33 cellular contexts compared by ENCODE assay signal in genomic region chr12:30752255-30752654, GRCh38. TPM values are rescaled to one million over a fixed set of nuclear protein-coding genes. Genes with fewer than 3 reads are reported as not detected.
A peak's percentile ranks its signal among the peaks of the same experiment; 100 is the strongest.
DNase-seq lines count a peak whose midpoint lies in the region; ATAC-seq, FAIRE-seq and TF ChIP-seq lines count a peak whose summit lies in the region.
"Had no signal": no experiment of that assay in that cellular context is flagged by ENCODE, and none has a peak within 500 bp of the region (broad histone marks: within the 10 kb centered on the region; RNA-seq: fewer than 3 reads in every experiment).

No MANE protein-coding gene starts in this region.

- no peak for TF ChIP-seq POLR2A in IMR-90 (IDR thresholded peaks at IDR 0.05; ENCODE audit: low read depth, low read length)
- no peak for TF ChIP-seq POLR2A in K562 (conservative IDR thresholded peaks at IDR 0.05)
- no peak for TF ChIP-seq POLR2A in thyroid gland (IDR thresholded peaks at IDR 0.05)
- TF ChIP-seq POLR2A in Peyer's patch (IDR thresholded peaks at IDR 0.05), result no peak

- H2BK5ac ChIP-seq in IMR-90 (ENCODE audit: low read depth, low read length, poor library complexity, severe bottlenecking) (no peak overlapping the region), mesendoderm (ENCODE audit: low read length) (no peak overlapping the region)

- no peak overlapping the region for H4K8ac ChIP-seq in IMR-90 (ENCODE audit: low read depth in 2 of 2, low read length in 2 of 2)
- no peak overlapping the region for H4K8ac ChIP-seq in mesendoderm (ENCODE audit: low read depth, low read length)

- H2AK9ac ChIP-seq in IMR-90 (replicated peaks; ENCODE audit: low read depth, low read length, poor library complexity), result no peak overlapping the region

- no peak for TF ChIP-seq RAD21 in IMR-90 (IDR thresholded peaks at IDR 0.05; ENCODE audit: low read length)
- no peak for TF ChIP-seq RAD21 in K562 (CRISPR knock-in tag; conservative IDR thresholded peaks at IDR 0.05 in 1 of 2, IDR thresholded peaks at IDR 0.05 in 1 of 2)

- H3K27ac ChIP-seq in CD4-positive, alpha-beta T cell (ENCODE audit: low read depth, low read length), result no peak overlapping the region
- H3K27ac ChIP-seq in IMR-90 (ENCODE audit: insufficient read depth, low read length), result no peak overlapping the region
- H3K27ac ChIP-seq in K562 (ENCODE audit: extremely low read depth, low read depth, low read length), result no peak overlapping the region
- no peak overlapping the region for H3K27ac ChIP-seq in mesendoderm (ENCODE audit: low read depth, low read length)
- H3K27ac ChIP-seq in thyroid gland, result no peak overlapping the region
- no peak overlapping the region for H3K27ac ChIP-seq in Peyer's patch
- H3K27ac ChIP-seq: BLaER1, body of pancreas, gastrocnemius medialis, neutrophil, prostate gland, upper lobe of right lung had no signal

- POLR2A ChIA-PET in CD4-positive, alpha-beta T cell (lab: Charles Lee), result interaction anchor here (3.5 kb wide), 1 partner anchor 56 kb away, joined by 47 read pairs; the partner anchor contains the start of gene IPO8
- POLR2A ChIA-PET in IMR-90 (lab: Charles Lee; ENCODE audit: unreplicated experiment), result no interaction called here
- POLR2A ChIA-PET in K562 (lab: Yijun Ruan, JAX), result interaction anchor here (0.8 to 2.2 kb wide), 3 partner anchors 9 to 38 kb away, joined by 3 to 6 read pairs (median 6); no protein-coding TSS in a partner anchor

- no peak for DNase-seq in CD4-positive, alpha-beta T cell
- DNase-seq in IMR-90 (no peak), K562 (ENCODE audit: extremely low read depth in 1 of 4, low spot score in 3 of 4) (no peak), mesendoderm (no peak), NCI-H774 (lab: John Stamatoyannopoulos, UW) (no peak), thyroid gland (no peak), Peyer's patch (no peak)
- no peak for DNase-seq in effector CD4-positive, alpha-beta T cell
- DNase-seq: ACHN; activated CD8-positive, alpha-beta T cell treated with anti-CD3 and anti-CD28 coated beads, Interleukin-2, amount 10 ng/mL, durations not matched to agents 7 days and 5 days; activated gamma-delta T cell treated with Interleukin-2 at 50 U/mL for 16 hours; activated naive CD8-positive, alpha-beta T cell treated with anti-CD3 and anti-CD28 coated beads, Interleukin-2, amount 50 U/mL, for 24 hours; activated T-cell treated with anti-CD3 and anti-CD28 coated beads, Interleukin-2, amount 50 U/mL, for 1 hour; body of pancreas; COR-L47; DND-41; effector memory CD4-positive, alpha-beta T cell; gastrocnemius medialis; kidney glomerular epithelial cell; NCI-H1105; NCI-H2029; NCI-H2227 treated with DMSO at 0.1 percent for 48 hours; NCI-H748 treated with DMSO at 0.1 percent for 48 hours; Right ventricle myocardium superior; SW 1271; upper lobe of right lung had no signal

- H2AK5ac ChIP-seq in IMR-90 (ENCODE audit: low read depth, low read length) (no peak overlapping the region), mesendoderm (ENCODE audit: low read length) (no peak overlapping the region)

- no peak overlapping the region for H3K4ac ChIP-seq in IMR-90 (ENCODE audit: low read depth, low read length)
- H3K4ac ChIP-seq in mesendoderm (ENCODE audit: low read depth, low read length), result no peak overlapping the region

- no peaks in the 10 kb centered on the region for H3K9me3 ChIP-seq in CD4-positive, alpha-beta T cell (ENCODE audit: control insufficient read depth, low read length)
- H3K9me3 ChIP-seq in IMR-90 (ENCODE audit: control insufficient read depth, insufficient read depth, low read length) (no peaks in the 10 kb centered on the region), K562 (replicated peaks; ENCODE audit: control insufficient read depth, insufficient read depth, low read depth, low read length) (no peaks in the 10 kb centered on the region), thyroid gland (no peaks in the 10 kb centered on the region), Peyer's patch (no peaks in the 10 kb centered on the region)
- H3K9me3 ChIP-seq: body of pancreas, gastrocnemius medialis, neutrophil, prostate gland, upper lobe of right lung had no signal

- WGBS in IMR-90 (ENCODE audit: extremely low coverage in 2 of 2, insufficient read length in 1 of 2), 2 experiments, result no CpG with 5 or more reads among the region's 3 CpGs
- WGBS in K562 (ENCODE audit: insufficient coverage, low coverage, missing lambda C conversion rate), result 73% methylated on average over 3 of the region's 3 CpGs
- WGBS in mesendoderm (ENCODE audit: extremely low coverage, insufficient coverage, low lambda C conversion rate), result no CpG with 5 or more reads among the region's 3 CpGs
- WGBS in thyroid gland, 2 donors, result 75 to 84% methylated on average over 3 of the region's 3 CpGs

- H3K56ac ChIP-seq in IMR-90 (ENCODE audit: extremely low read depth, insufficient read depth, low read length), result no peak overlapping the region
- H3K56ac ChIP-seq in mesendoderm (ENCODE audit: low read length), result peak overlapping the region; percentile 45

- in situ Hi-C loops in IMR-90 (cut with MboI; ENCODE audit: low sequenced_read_pairs) (no loop called here), K562 (cut with MboI) (no loop called here)

- H3K9me1 ChIP-seq in IMR-90 (ENCODE audit: insufficient read depth, low read length) (peaks cover 6% of the 10 kb centered on the region), K562 (ENCODE audit: control insufficient read depth, insufficient read depth, low read length) (no peaks in the 10 kb centered on the region)

- ATAC-seq in CD4-positive, alpha-beta T cell (ENCODE audit: poor library complexity), result no peak
- ATAC-seq in IMR-90 (ENCODE audit: low read depth), result no peak
- no peak for ATAC-seq in K562
- ATAC-seq: activated CD8-positive, alpha-beta T cell treated with anti-CD3 and anti-CD28 coated beads, Interleukin-2, amount 10 ng/mL, durations not matched to agents 7 days and 5 days; activated naive CD8-positive, alpha-beta T cell treated with anti-CD3 and anti-CD28 coated beads, Interleukin-2, amount 50 U/mL, for 24 hours; body of pancreas; esophagus mucosa; gastrocnemius medialis; GM12878; upper lobe of right lung had no signal

- H2BK20ac ChIP-seq in IMR-90 (ENCODE audit: low read depth, low read length), result no peak overlapping the region

- no peak overlapping the region for H2AFZ ChIP-seq in IMR-90 (replicated peaks; ENCODE audit: low read length, poor library complexity)
- H2AFZ ChIP-seq in K562 (ENCODE audit: low read depth, low read length), result no peak overlapping the region

- H3K27ac Mint-ChIP-seq in CD4-positive, alpha-beta T cell, result no peak overlapping the region
- H3K27ac Mint-ChIP-seq: activated CD8-positive, alpha-beta T cell treated with anti-CD3 and anti-CD28 coated beads, Interleukin-2, amount 10 ng/mL, durations not matched to agents 7 days and 5 days; activated naive CD8-positive, alpha-beta T cell treated with anti-CD3 and anti-CD28 coated beads, Interleukin-2, amount 50 U/mL, for 24 hours had no signal

- H3K9ac ChIP-seq in IMR-90 (ENCODE audit: low read depth, low read length) (no peak overlapping the region), K562 (ENCODE audit: insufficient read depth in 1 of 2, low read depth in 2 of 2, low read length in 2 of 2) (no peak overlapping the region), mesendoderm (ENCODE audit: low read length) (peak overlapping the region; percentile 63)
- H3K9ac ChIP-seq: BLaER1 had no signal

- H3K23ac ChIP-seq in IMR-90 (ENCODE audit: low read depth, low read length) (0 out of 2 replicates have a peak overlapping the region, but pooled peaks have one; percentile 56), mesendoderm (ENCODE audit: low read length) (no peak overlapping the region)

- H2BK120ac ChIP-seq in IMR-90 (ENCODE audit: low read depth, low read length) (no peak overlapping the region), mesendoderm (ENCODE audit: low read depth, low read length) (no peak overlapping the region)

- H3K79me2 ChIP-seq in K562 (ENCODE audit: control insufficient read depth, insufficient read depth, low read length), result peaks cover 12% of the 10 kb centered on the region; the same call in 1 of the 3 replicates
- peaks cover 47% of the 10 kb centered on the region for H3K79me2 ChIP-seq in mesendoderm (ENCODE audit: control insufficient read depth, insufficient read depth, low read length)

- no peak overlapping the region for H3K4me3 ChIP-seq in IMR-90 (ENCODE audit: insufficient read depth, low read depth, low read length)
- no peak overlapping the region for H3K4me3 ChIP-seq in K562
- no peak overlapping the region for H3K4me3 ChIP-seq in mesendoderm (ENCODE audit: low read length)
- no peak overlapping the region for H3K4me3 ChIP-seq in thyroid gland (replicated peaks in 1 of 3)
- no peak overlapping the region for H3K4me3 ChIP-seq in Peyer's patch
- H3K4me3 ChIP-seq: BLaER1, body of pancreas, gastrocnemius medialis, GM12878, lung, prostate gland, upper lobe of right lung had no signal

- TF ChIP-seq CTCF in CD4-positive, alpha-beta T cell (IDR thresholded peaks at IDR 0.05), result no peak
- no peak for TF ChIP-seq CTCF in IMR-90 (conservative IDR thresholded peaks at IDR 0.05; ENCODE audit: low read depth, low read length)
- TF ChIP-seq CTCF in K562 (IDR thresholded peaks at IDR 0.05 in 2 of 3, conservative IDR thresholded peaks at IDR 0.05 in 1 of 3; ENCODE audit: insufficient read depth in 2 of 3, low read depth in 1 of 3, low read length in 3 of 3), result no peak
- TF ChIP-seq CTCF in thyroid gland (IDR thresholded peaks at IDR 0.05), result no peak
- TF ChIP-seq CTCF in Peyer's patch (IDR thresholded peaks at IDR 0.05), result no peak

- H3K79me1 ChIP-seq in IMR-90 (ENCODE audit: low read depth in 1 of 2, low read length in 2 of 2), result peaks cover 30 to 55% of the 10 kb centered on the region in 2 experiments
- H3K79me1 ChIP-seq in mesendoderm (ENCODE audit: low read length), result peaks cover 10% of the 10 kb centered on the region

- H4K91ac ChIP-seq in IMR-90 (ENCODE audit: insufficient read depth, low read depth, low read length), result no peak overlapping the region

- peak overlapping the region; percentile 58 for H3K4me3 Mint-ChIP-seq in CD4-positive, alpha-beta T cell
- H3K4me3 Mint-ChIP-seq: activated CD8-positive, alpha-beta T cell treated with anti-CD3 and anti-CD28 coated beads, Interleukin-2, amount 10 ng/mL, durations not matched to agents 7 days and 5 days; activated naive CD8-positive, alpha-beta T cell treated with anti-CD3 and anti-CD28 coated beads, Interleukin-2, amount 50 U/mL, for 24 hours had no signal

- TF ChIP-seq EP300 in K562 (IDR thresholded peaks at IDR 0.05; ENCODE audit: low read length), result no peak

- H4K20me1 ChIP-seq in IMR-90 (ENCODE audit: insufficient read depth, low read length), result no peaks in the 10 kb centered on the region
- no peaks in the 10 kb centered on the region for H4K20me1 ChIP-seq in K562 (replicated peaks; ENCODE audit: control insufficient read depth, insufficient read depth, low read length)
- H4K20me1 ChIP-seq: BLaER1 had no signal

- H2BK15ac ChIP-seq in IMR-90 (ENCODE audit: low read depth, low read length) (no peak overlapping the region), mesendoderm (replicated peaks; ENCODE audit: low read depth) (no peak overlapping the region)

- no peak overlapping the region for H4K5ac ChIP-seq in IMR-90 (ENCODE audit: low read depth, low read length)
- H4K5ac ChIP-seq in mesendoderm (ENCODE audit: low read length), result no peak overlapping the region

- H3K4me1 ChIP-seq in IMR-90 (ENCODE audit: control insufficient read depth, insufficient read depth, low read length) (peaks cover 10% of the 10 kb centered on the region), K562 (replicated peaks in 1 of 2; ENCODE audit: control insufficient read depth in 2 of 2, insufficient read depth in 2 of 2, low read length in 2 of 2) (peaks cover 16 to 33% of the 10 kb centered on the region in 2 experiments; a peak in 3 of 5 replicates), mesendoderm (ENCODE audit: control insufficient read depth, low read depth, low read length) (peaks cover 4% of the 10 kb centered on the region), thyroid gland (peaks cover 8 to 9% of the 10 kb centered on the region in 2 donors), Peyer's patch (peaks cover 0 to 12% (median 4%) of the 10 kb centered on the region in 4 donors)

- no peaks in the 10 kb centered on the region for H3K27me3 ChIP-seq in CD4-positive, alpha-beta T cell (ENCODE audit: control insufficient read depth, insufficient read depth, low read length)
- H3K27me3 ChIP-seq in IMR-90 (ENCODE audit: control insufficient read depth, insufficient read depth, low read length) (no peaks in the 10 kb centered on the region), K562 (ENCODE audit: control insufficient read depth in 2 of 2, insufficient read depth in 2 of 2, low read length in 2 of 2) (no peaks in the 10 kb centered on the region), mesendoderm (ENCODE audit: insufficient read depth, low read length, poor library complexity) (no peaks in the 10 kb centered on the region), thyroid gland (no peaks in the 10 kb centered on the region), Peyer's patch (no peaks in the 10 kb centered on the region)
- H3K27me3 ChIP-seq: BLaER1, body of pancreas, gastrocnemius medialis, upper lobe of right lung had no signal

- H3K4me2 ChIP-seq in IMR-90 (ENCODE audit: low read depth, low read length) (no peak overlapping the region), K562 (ENCODE audit: insufficient read depth, low read length) (no peak overlapping the region), mesendoderm (ENCODE audit: low read length) (peak overlapping the region; percentile 33)

- H3K9me3 Mint-ChIP-seq in CD4-positive, alpha-beta T cell, result no peaks in the 10 kb centered on the region
- H3K9me3 Mint-ChIP-seq: activated naive CD8-positive, alpha-beta T cell treated with anti-CD3 and anti-CD28 coated beads, Interleukin-2, amount 50 U/mL, for 24 hours had no signal

- CTCF ChIA-PET in CD4-positive, alpha-beta T cell (lab: Charles Lee), result interaction anchor here (1.4 kb wide), 1 partner anchor 9 kb away, joined by 3 read pairs; no protein-coding TSS in a partner anchor
- CTCF ChIA-PET in IMR-90 (lab: Yijun Ruan, JAX) (interaction anchor here (1.3 kb wide), 1 partner anchor 44 kb away, joined by 3 read pairs; no protein-coding TSS in a partner anchor), K562 (lab: Yijun Ruan, JAX; ENCODE audit: low intra/inter-chr PET ratio) (no interaction called here)

- H3K36me3 ChIP-seq in IMR-90 (ENCODE audit: control insufficient read depth, insufficient read depth, low read length), result peaks cover 2% of the 10 kb centered on the region; the same call in 1 of the 2 replicates
- H3K36me3 ChIP-seq in K562 (ENCODE audit: control insufficient read depth, insufficient read depth, low read length), result no peaks in the 10 kb centered on the region
- H3K36me3 ChIP-seq in mesendoderm (ENCODE audit: control insufficient read depth, insufficient read depth, low read length), result no peaks in the 10 kb centered on the region
- no peaks in the 10 kb centered on the region for H3K36me3 ChIP-seq in thyroid gland
- no peaks in the 10 kb centered on the region for H3K36me3 ChIP-seq in Peyer's patch
- H3K36me3 ChIP-seq: gastrocnemius medialis, neutrophil, prostate gland, upper lobe of right lung had no signal

- H3K14ac ChIP-seq in IMR-90 (replicated peaks; ENCODE audit: low read depth, low read length), result no peak overlapping the region

- dilution Hi-C loops in IMR-90 (cut with HindIII; ENCODE audit: low sequenced_read_pairs, unreplicated experiment), result no loop called here

- FAIRE-seq in K562 (lab: Jason Lieb, UNC), result no peak
- FAIRE-seq: GM12878, HTR-8/SVneo had no signal

- H3K4me1 Mint-ChIP-seq in CD4-positive, alpha-beta T cell (ENCODE audit: low read depth), result peaks cover 57% of the 10 kb centered on the region

- H3K18ac ChIP-seq in IMR-90 (ENCODE audit: low read depth, low read length), result no peak overlapping the region
- no peak overlapping the region for H3K18ac ChIP-seq in mesendoderm (ENCODE audit: low read length)

- intact Hi-C loops in CD4-positive, alpha-beta T cell (cut with DNase I, micrococcal nuclease), result loop anchor here (5.0 to 10.0 kb wide), 6 partner anchors 55 to 1923 kb away; partner anchors contain the start of genes DNM1L (in 1 of the 2), ETFBKMT (in 1 of the 2), IPO8 (in 1 of the 2) and SINHCAF (in 1 of the 2)
- intact Hi-C loops in IMR-90 (cut with micrococcal nuclease), result no loop called here
- intact Hi-C loops in K562 (cut with micrococcal nuclease), result no loop called here
- intact Hi-C loops in thyroid gland (cut with DNase I), result loop anchor here (10.0 kb wide), 1 partner anchor 57 kb away; the partner anchor contains the start of gene IPO8

- BruUV-seq in IMR-90 (replicated peaks; lab: Mats Ljungman, UMichigan) (no TSS peak), K562 (replicated peaks; lab: Mats Ljungman, UMichigan) (no TSS peak)

- no peaks in the 10 kb centered on the region for H3K27me3 Mint-ChIP-seq in CD4-positive, alpha-beta T cell
- H3K27me3 Mint-ChIP-seq: activated naive CD8-positive, alpha-beta T cell treated with anti-CD3 and anti-CD28 coated beads, Interleukin-2, amount 50 U/mL, for 24 hours had no signal

- H3K36me3 Mint-ChIP-seq in CD4-positive, alpha-beta T cell (ENCODE audit: low read depth), result peaks cover 9% of the 10 kb centered on the region

RNA-seq across cellular contexts. Expression of gene CAPRIN2, which starts 2.5 kb away (rescaled TPM):
- 10 to 100 TPM; 21.2 to 24.6 TPM for total RNA-seq in CD4-positive, alpha-beta T cell
- total RNA-seq in IMR-90 (2012; rRNA removed) (23.1 and 23.8 TPM in 2 replicates), K562 (2014; rRNA removed) (5.3 and 6.7 TPM in 2 replicates), K562 (2014; rRNA removed; fragmentation: Illumina TruSeq; extraction: Trizol) (8.9 and 10.0 TPM in 2 replicates), K562 (2015; rRNA removed; fragmentation: Illumina TruSeq; extraction: Trizol) (8.2 and 9.4 TPM in 2 replicates), K562 (2021) (7.4 and 8.3 TPM in 2 replicates), thyroid gland (10 to 100 TPM; 32.3 to 96.3 (median 43.8) TPM), Peyer's patch (100 to 1,000 TPM in 1 of 4 donors, 10 to 100 TPM in 3; 16.1 to 153 (median 28.1) TPM)
- polyA plus RNA-seq in IMR-90 (2012; rRNA removed) (15.3 and 18.9 TPM in 2 replicates), K562 (2011; rRNA removed) (12.3 and 14.5 TPM in 2 replicates), K562 (2014; fragmentation: Illumina TruSeq; extraction: Trizol) (11.1 and 12.3 TPM in 2 replicates), K562 (2014; fragmentation: Nextera tagmentation; extraction: Ambion mirVana) (1 to 10 TPM; 2.3 to 3.4 TPM), K562 (2014; rRNA removed) (8.8 and 9.4 TPM in 2 replicates)
- polyA plus RNA-seq in IMR-90 (2012; cell fraction: cytosol; rRNA removed), result 1.9 and 2.2 TPM in 2 replicates
- 14.5 and 102 TPM in 2 replicates for polyA plus RNA-seq in IMR-90 (2012; cell fraction: nucleus; rRNA removed; ENCODE audit: low replicate concordance)
- total RNA-seq in K562 (2011; cell fraction: chromatin; rRNA removed; ENCODE audit: low replicate concordance), result 22.1 and 98.5 TPM in 2 replicates
- 8.2 and 17.9 TPM in 2 replicates for total RNA-seq in K562 (2011; cell fraction: nucleolus; rRNA removed)
- 28.2 and 33.9 TPM in 2 replicates for total RNA-seq in K562 (2011; cell fraction: nucleoplasm; rRNA removed)
- 3.6 and 6.2 TPM in 2 replicates for polyA plus RNA-seq in K562 (2011; cell fraction: cytosol; rRNA removed)
- polyA plus RNA-seq in K562 (2011; cell fraction: nucleus; rRNA removed), result 38.3 and 43.2 TPM in 2 replicates
- polyA plus RNA-seq in K562 (2012), result 5.6 and 10.0 TPM in 2 replicates
- polyA minus RNA-seq in K562 (2011; rRNA and poly(A)+ RNA removed), result 10.8 and 12.1 TPM in 2 replicates
- 2.9 and 6.1 TPM in 2 replicates for polyA minus RNA-seq in K562 (2011; cell fraction: cytosol; rRNA and poly(A)+ RNA removed)
- 8.9 and 16.7 TPM in 2 replicates for polyA minus RNA-seq in K562 (2011; cell fraction: nucleus; rRNA and poly(A)+ RNA removed)
- 22.2 TPM for polyA plus RNA-seq in mesendoderm (2013, experiment 1 of 2)
- polyA plus RNA-seq in mesendoderm (2013, experiment 2 of 2), result 21.9 TPM

RNA-seq across cellular contexts. Expression of gene IPO8, which starts 56.6 kb away (rescaled TPM):
- 10 to 100 TPM; 17.2 to 17.5 TPM for total RNA-seq in CD4-positive, alpha-beta T cell
- total RNA-seq in IMR-90 (2012; rRNA removed) (31.5 and 31.9 TPM in 2 replicates), K562 (2014; rRNA removed) (14.9 and 16.5 TPM in 2 replicates), K562 (2014; rRNA removed; fragmentation: Illumina TruSeq; extraction: Trizol) (27.7 and 29.9 TPM in 2 replicates), K562 (2015; rRNA removed; fragmentation: Illumina TruSeq; extraction: Trizol) (24.1 and 24.7 TPM in 2 replicates), K562 (2021) (37.4 and 39.6 TPM in 2 replicates), thyroid gland (10 to 100 TPM; 45.1 to 58.2 (median 51.3) TPM), Peyer's patch (10 to 100 TPM; 40.1 to 65.2 (median 59.3) TPM)
- polyA plus RNA-seq in IMR-90 (2012; rRNA removed) (7.1 and 11.1 TPM in 2 replicates), K562 (2011; rRNA removed) (15.5 and 22.9 TPM in 2 replicates), K562 (2014; fragmentation: Illumina TruSeq; extraction: Trizol) (26.4 and 29.1 TPM in 2 replicates), K562 (2014; fragmentation: Nextera tagmentation; extraction: Ambion mirVana) (10 to 100 TPM in 1 of 2 experiments, 1 to 10 TPM in 1; 6.5 to 10.9 TPM), K562 (2014; rRNA removed) (16.2 and 26.9 TPM in 2 replicates)
- polyA plus RNA-seq in IMR-90 (2012; cell fraction: cytosol; rRNA removed), result 1.6 and 2.2 TPM in 2 replicates
- polyA plus RNA-seq in IMR-90 (2012; cell fraction: nucleus; rRNA removed; ENCODE audit: low replicate concordance), result 2.3 and 9.6 TPM in 2 replicates
- total RNA-seq in K562 (2011; cell fraction: chromatin; rRNA removed; ENCODE audit: low replicate concordance), result 26.7 and 70.1 TPM in 2 replicates
- total RNA-seq in K562 (2011; cell fraction: nucleolus; rRNA removed), result 13.5 and 17.1 TPM in 2 replicates
- total RNA-seq in K562 (2011; cell fraction: nucleoplasm; rRNA removed), result 21.3 and 37.5 TPM in 2 replicates
- polyA plus RNA-seq in K562 (2011; cell fraction: cytosol; rRNA removed), result 6.8 and 9.9 TPM in 2 replicates
- polyA plus RNA-seq in K562 (2011; cell fraction: nucleus; rRNA removed), result 13.9 and 14.7 TPM in 2 replicates
- polyA plus RNA-seq in K562 (2012), result 19.1 and 23.0 TPM in 2 replicates
- polyA minus RNA-seq in K562 (2011; rRNA and poly(A)+ RNA removed), result 48.5 and 55.2 TPM in 2 replicates
- polyA minus RNA-seq in K562 (2011; cell fraction: cytosol; rRNA and poly(A)+ RNA removed), result 19.3 and 27.5 TPM in 2 replicates
- 20.3 and 29.1 TPM in 2 replicates for polyA minus RNA-seq in K562 (2011; cell fraction: nucleus; rRNA and poly(A)+ RNA removed)
- 23.4 TPM for polyA plus RNA-seq in mesendoderm (2013, experiment 1 of 2)
- polyA plus RNA-seq in mesendoderm (2013, experiment 2 of 2), result 26.6 TPM

Comparison
In these comparisons a context has a peak if more than half of its experiments do, and no peak if none do; other contexts are left out.
1. intact Hi-C loops: an anchor here in CD4-positive, alpha-beta T cell (5.0 to 10.0 kb wide) and thyroid gland (10.0 kb wide); none called in IMR-90 and K562.